Comparison of ENCODE assay signal across 18 cellular contexts in genomic region chr7:14195079-14195478, GRCh38.
A peak's percentile ranks its signal among the peaks of the same experiment; 100 is the strongest.
DNase-seq lines count a peak whose midpoint lies in the region; ATAC-seq, FAIRE-seq and TF ChIP-seq lines count a peak whose summit lies in the region.
"Had no signal": no experiment of that assay in that cellular context is flagged by ENCODE, and none has a peak within 500 bp of the region (broad histone marks: within the 10 kb centered on the region; RNA-seq: fewer than 3 reads in every experiment).

No MANE protein-coding gene starts in this region.

- no peak overlapping the region for H3K27ac Mint-ChIP-seq in CD14-positive monocyte

- H3K9me3 Mint-ChIP-seq in CD14-positive monocyte, result peaks cover 0 to 5% (median 2%) of the 10 kb centered on the region in 7 donors

- H3K4me3 ChIP-seq in neuronal stem cell (ENCODE audit: low read length in 2 of 2), result no peak overlapping the region
- no peak overlapping the region for H3K4me3 ChIP-seq in kidney (ENCODE audit: low read length in 2 of 2)

- intact Hi-C loops in CD14-positive monocyte (cut with micrococcal nuclease) (no loop called here), kidney (cut with DNase I) (no loop called here)

- no peaks in the 10 kb centered on the region for H3K4me1 Mint-ChIP-seq in CD14-positive monocyte

- H3K9me3 ChIP-seq in neuronal stem cell (replicated peaks in 1 of 2; ENCODE audit: control insufficient read depth in 2 of 2, insufficient read depth in 1 of 2, low read depth in 1 of 2, low read length in 2 of 2) (peaks cover 0 to 4% of the 10 kb centered on the region in 2 donors), kidney (ENCODE audit: control insufficient read depth in 1 of 2, low read length in 2 of 2) (no peaks in the 10 kb centered on the region)
- H3K9me3 ChIP-seq: Caco-2 had no signal

- WGBS in neuronal stem cell (ENCODE audit: extremely low coverage in 2 of 2, insufficient read length in 2 of 2, insufficient replicate concordance in 1 of 2), 2 donors, result no CpG with 5 or more reads among the region's 4 CpGs

- H3K27me3 Mint-ChIP-seq in CD14-positive monocyte (ENCODE audit: low read depth in 3 of 3), result no peaks in the 10 kb centered on the region

- in situ Hi-C loops in SK-MEL-5 (cut with HindIII; ENCODE audit: low pct_unique_long_range_greater_than_20kb, low sequenced_read_pairs), result no loop called here

- H2AK5ac ChIP-seq in neuronal stem cell (ENCODE audit: low read depth, low read length), result no peak overlapping the region

- no peaks in the 10 kb centered on the region for H3K36me3 Mint-ChIP-seq in CD14-positive monocyte

- H3K36me3 ChIP-seq in neuronal stem cell (replicated peaks in 1 of 2; ENCODE audit: control insufficient read depth in 2 of 2, insufficient read depth in 2 of 2, low read length in 2 of 2) (no peaks in the 10 kb centered on the region), kidney (ENCODE audit: control insufficient read depth in 1 of 2, insufficient read depth in 2 of 2, low read length in 2 of 2) (no peaks in the 10 kb centered on the region)

- TF ChIP-seq CTCF in CD14-positive monocyte (IDR thresholded peaks at IDR 0.05) (no peak), kidney (IDR thresholded peaks at IDR 0.05; ENCODE audit: borderline replicate concordance, extremely low read depth, insufficient read depth) (no peak)

- no peak for ATAC-seq in HG02571 (IDR thresholded peaks at IDR 0.05; ENCODE audit: unreplicated experiment)
- ATAC-seq: Panc1 had no signal

- no peak overlapping the region for H3K18ac ChIP-seq in neuronal stem cell (ENCODE audit: low read length)

- FAIRE-seq in kidney (lab: Jason Lieb, UNC), result no peak

- H2BK12ac ChIP-seq in neuronal stem cell (ENCODE audit: low read length), result no peak overlapping the region

- H4K91ac ChIP-seq in neuronal stem cell (ENCODE audit: low read depth, low read length, poor library complexity), result no peak overlapping the region

- H3K4me2 ChIP-seq in neuronal stem cell (ENCODE audit: insufficient read depth, low read length, poor library complexity, severe bottlenecking), result no peak overlapping the region
- H3K4me2 ChIP-seq: KMS-11 had no signal

- peak overlapping the region; percentile 53 for H2AFZ ChIP-seq in neuronal stem cell (ENCODE audit: low read length)

- H2BK15ac ChIP-seq in neuronal stem cell (ENCODE audit: low read length), result no peak overlapping the region

- H3K9ac ChIP-seq in neuronal stem cell (ENCODE audit: low read depth, low read length, poor library complexity) (no peak overlapping the region), kidney (ENCODE audit: low read length in 2 of 2) (no peak overlapping the region)
- H3K9ac ChIP-seq: KMS-11 had no signal

- no peak overlapping the region for H3K14ac ChIP-seq in neuronal stem cell (ENCODE audit: low read length)

- H3K27me3 ChIP-seq in neuronal stem cell (ENCODE audit: control insufficient read depth in 3 of 3, insufficient read depth in 3 of 3, low read depth in 1 of 3, low read length in 3 of 3), result no peaks in the 10 kb centered on the region

- DNase-seq in Ammon's horn (ENCODE audit: low spot score) (peak; percentile 39), SK-MEL-5 (ENCODE audit: low read depth, low spot score) (peak; percentile 50), foreskin melanocyte (peak; percentile 81), neuronal stem cell (ENCODE audit: low spot score) (no peak), CD14-positive monocyte (ENCODE audit: low spot score) (no peak), kidney (no peak), NOMO-1 treated with dmso at 0.1 percent for 144 hours (lab: John Stamatoyannopoulos, UW; ENCODE audit: unreplicated experiment) (no peak)
- DNase-seq: Caco-2, DMS153, NCI-H1048, NCI-H1436 treated with DMSO at 0.1 percent for 48 hours, NCI-H2029 treated with DMSO at 0.1 percent for 48 hours, NCI-H510A treated with DMSO at 0.1 percent for 48 hours, NCI-H82, Right ventricle myocardium superior had no signal

- no peak overlapping the region for H3K4me3 Mint-ChIP-seq in CD14-positive monocyte

- H3K27ac ChIP-seq in neuronal stem cell (replicated peaks; ENCODE audit: low read length), result no peak overlapping the region
- no peak overlapping the region for H3K27ac ChIP-seq in kidney (ENCODE audit: low read depth in 2 of 2, low read length in 2 of 2)
- H3K27ac ChIP-seq: KMS-11 had no signal

- no peak overlapping the region for H2BK120ac ChIP-seq in neuronal stem cell (ENCODE audit: low read depth, low read length)

- H4K8ac ChIP-seq in neuronal stem cell (ENCODE audit: low read depth, low read length), result no peak overlapping the region

- no peak overlapping the region for H3K4ac ChIP-seq in neuronal stem cell (ENCODE audit: low read length)

- H2BK5ac ChIP-seq in neuronal stem cell (ENCODE audit: low read length), result no peak overlapping the region

- no peaks in the 10 kb centered on the region for H3K79me1 ChIP-seq in neuronal stem cell (ENCODE audit: low read depth, low read length)

- H3K4me1 ChIP-seq in neuronal stem cell (ENCODE audit: control insufficient read depth in 2 of 2, insufficient read depth in 1 of 2, low read depth in 1 of 2, low read length in 2 of 2), result peaks cover 0 to 3% of the 10 kb centered on the region in 2 donors
- H3K4me1 ChIP-seq in kidney (ENCODE audit: control insufficient read depth in 1 of 2, insufficient read depth in 1 of 2, low read depth in 1 of 2, low read length in 2 of 2), result no peaks in the 10 kb centered on the region
- H3K4me1 ChIP-seq: Caco-2 had no signal

- no peak overlapping the region for H3K23ac ChIP-seq in neuronal stem cell (ENCODE audit: low read depth, low read length, poor library complexity)

Comparison
In these comparisons a context has a peak if more than half of its experiments do, and no peak if none do; other contexts are left out.
1. DNase-seq: peak in Ammon's horn (single experiment), SK-MEL-5 (single experiment) and foreskin melanocyte (single experiment); none in neuronal stem cell (single experiment), CD14-positive monocyte (single experiment), kidney (single experiment) and NOMO-1 treated with dmso at 0.1 percent for 144 hours (single experiment).